11 cellular contexts compared by ENCODE assay signal in genomic region chr10:11824376-11824775, GRCh38. TPM values are rescaled to one million over a fixed set of nuclear protein-coding genes. Genes with fewer than 3 reads are reported as not detected.
A peak's percentile ranks its signal among the peaks of the same experiment; 100 is the strongest.
DNase-seq lines count a peak whose midpoint lies in the region; ATAC-seq, FAIRE-seq and TF ChIP-seq lines count a peak whose summit lies in the region.
"Had no signal": no experiment of that assay in that cellular context is flagged by ENCODE, and none has a peak within 500 bp of the region (broad histone marks: within the 10 kb centered on the region; RNA-seq: fewer than 3 reads in every experiment).

No MANE protein-coding gene starts in this region.

- H3K36me3 ChIP-seq in breast epithelium (no peaks in the 10 kb centered on the region), lower lobe of right lung (no peaks in the 10 kb centered on the region)

- peak overlapping the region; percentile 85 for H3K4me2 ChIP-seq in A549

- no peak for ATAC-seq in A549
- ATAC-seq in lower lobe of right lung: no peak

- intact Hi-C loops in breast epithelium (cut with DNase I; ENCODE audit: low total_unique reads) (no loop called here), lower lobe of right lung (cut with DNase I) (no loop called here)

- TF ChIP-seq POLR2A in A549 (IDR thresholded peaks at IDR 0.05; ENCODE audit: low read length) (no peak), breast epithelium (IDR thresholded peaks at IDR 0.05) (no peak)

- CTCF ChIA-PET in A549 (lab: Yijun Ruan, JAX): interaction anchor here (1.2 to 3.7 kb wide), 2 partner anchors 14 to 162 kb away, joined by 3 to 11 read pairs; no protein-coding TSS in a partner anchor

- no peak for TF ChIP-seq RAD21 in A549 (conservative IDR thresholded peaks at IDR 0.05 in 1 of 2, IDR thresholded peaks at IDR 0.05 in 1 of 2)

- no peak for TF ChIP-seq EP300 in A549 (IDR thresholded peaks at IDR 0.05)

- H3K4me3 ChIP-seq in A549 (peak overlapping the region; percentile 99), HL-60 (replicated peaks; ENCODE audit: insufficient read depth, low read length) (peak overlapping the region; percentile 68; the same call in 1 of the 2 replicates), breast epithelium (peak overlapping the region; percentile 69 to 93 (median 89)), lower lobe of right lung (peak overlapping the region; percentile 71)

- FAIRE-seq in A549 (lab: Jason Lieb, UNC): no peak
- FAIRE-seq: D721Med had no signal

- 21% methylated on average over 6 of the region's 6 CpGs for WGBS in A549 (ENCODE audit: missing lambda C conversion rate)

- POLR2A ChIA-PET in A549 (lab: Yijun Ruan, JAX): no interaction called here

- DNase-seq in A549 (ENCODE audit: low read depth in 1 of 2, low spot score in 1 of 2) (no peak), HL-60 (ENCODE audit: low read depth in 1 of 2, low spot score in 1 of 2) (no peak), breast epithelium (ENCODE audit: low spot score in 2 of 2) (no peak), lower lobe of right lung (no peak), HPDE6-E6E7 (ENCODE audit: extremely low spot score) (no peak), iPS-NIHi11 (ENCODE audit: low spot score) (no peak), NCI-H146 treated with DMSO at 0.1 percent for 48 hours (lab: John Stamatoyannopoulos, UW; ENCODE audit: unreplicated experiment) (no peak)
- DNase-seq in activated CD4-positive, CD25-positive, alpha-beta regulatory T cell treated with anti-CD3 and anti-CD28 coated beads, Interleukin-2, amount 50 U/mL, for 72 hours: no peak
- DNase-seq: effector CD8-positive, alpha-beta T cell; NCI-H345 had no signal

- H3K4me1 ChIP-seq in A549 (peaks cover 34% of the 10 kb centered on the region), breast epithelium (no peaks in the 10 kb centered on the region), lower lobe of right lung (peaks cover 27% of the 10 kb centered on the region)

- no peak for TF ChIP-seq CTCF in A549 (IDR thresholded peaks at IDR 0.05)
- TF ChIP-seq CTCF in HL-60 (IDR thresholded peaks at IDR 0.05; ENCODE audit: insufficient read depth, low read length): no peak
- no peak for TF ChIP-seq CTCF in breast epithelium (IDR thresholded peaks at IDR 0.05)
- TF ChIP-seq CTCF in lower lobe of right lung (IDR thresholded peaks at IDR 0.05): no peak

- H3K9me3 ChIP-seq in A549: no peaks in the 10 kb centered on the region
- no peaks in the 10 kb centered on the region for H3K9me3 ChIP-seq in breast epithelium
- H3K9me3 ChIP-seq in lower lobe of right lung: no peaks in the 10 kb centered on the region

- peak overlapping the region; percentile 92 to 93 for H3K27ac ChIP-seq in A549
- no peak overlapping the region for H3K27ac ChIP-seq in HL-60 (replicated peaks)
- no peak overlapping the region for H3K27ac ChIP-seq in breast epithelium
- no peak overlapping the region for H3K27ac ChIP-seq in lower lobe of right lung

- H3K27me3 ChIP-seq in HL-60 (ENCODE audit: insufficient read depth, poor library complexity, severe bottlenecking) (no peaks in the 10 kb centered on the region), breast epithelium (no peaks in the 10 kb centered on the region), lower lobe of right lung (ENCODE audit: low read depth) (no peaks in the 10 kb centered on the region)

TF ChIP-seq in A549, 52 proteins besides CTCF, POLR2A, EP300 and RAD21:
- TF ChIP-seq ZC3H11A (IDR thresholded peaks at IDR 0.05) (no peak), CEBPB (IDR thresholded peaks at IDR 0.05) (no peak), BHLHE40 (IDR thresholded peaks at IDR 0.05; ENCODE audit: low read depth, low read length) (no peak), ZNF302 (CRISPR knock-in tag; IDR thresholded peaks at IDR 0.05) (no peak), FOSL2 (IDR thresholded peaks at IDR 0.05) (no peak), FOSL2 (CRISPR knock-in tag; IDR thresholded peaks at IDR 0.05) (no peak), PBX3 (IDR thresholded peaks at IDR 0.05) (no peak), NR3C1 (IDR thresholded peaks at IDR 0.05) (no peak)

RNA-seq across cellular contexts. Expression of gene PROSER2, which starts 1.2 kb away (rescaled TPM):
- polyA plus RNA-seq in A549 (2011; rRNA removed): 8.9 and 10.1 TPM in 2 replicates
- polyA plus RNA-seq in A549 (2012; cell fraction: cytosol; rRNA removed): 13.2 and 17.1 TPM in 2 replicates
- 23.0 and 32.5 TPM in 2 replicates for polyA plus RNA-seq in A549 (2012; cell fraction: nucleus; rRNA removed)
- polyA plus RNA-seq in A549 (2017; fragmentation: RNase III; extraction: RNeasy Plus Mini Kit Qiagen cat#74134 plus additional on column Dnase treatment): 14.2 to 15.2 TPM (median 14.4 TPM) in 3 replicates
- 5.3 and 11.5 TPM in 2 replicates for polyA minus RNA-seq in A549 (2011; rRNA and poly(A)+ RNA removed)
- total RNA-seq in breast epithelium: 1 to 10 TPM; 2.9 to 9.5 (median 8.5) TPM
- total RNA-seq in lower lobe of right lung: 18.0 TPM

Comparison
In these comparisons a context has a peak if more than half of its experiments do, and no peak if none do; other contexts are left out.
1. H3K27ac ChIP-seq: peak in A549 (2 of 2); none in HL-60 (single experiment), breast epithelium (0 of 2) and lower lobe of right lung (single experiment).
2. Peak in every context shown above with its lines, with median percentiles within 50 percentile points of each other: H3K4me3 ChIP-seq.